ENCODE assay signal across 1 cellular context in the genomic region with DNA sequence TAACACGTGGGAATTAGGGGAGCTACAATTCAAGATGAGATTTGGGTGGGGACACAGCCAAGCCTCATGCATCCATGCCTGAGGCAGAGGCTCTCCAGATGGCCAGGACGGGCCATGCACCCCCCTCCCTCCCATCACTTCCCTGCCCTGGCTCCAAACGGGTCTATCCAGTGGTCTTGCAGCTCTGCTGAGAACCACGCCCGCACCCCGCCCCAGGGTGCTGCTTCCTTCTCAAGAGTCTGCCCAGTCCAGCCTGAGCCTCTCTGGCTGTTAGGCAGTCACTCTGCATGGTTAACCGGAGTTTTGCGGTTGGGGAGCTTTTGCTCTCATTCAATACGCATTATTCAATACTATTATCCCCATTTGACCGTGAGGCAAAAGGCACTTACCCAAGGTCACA.
TF ChIP-seq lines count a peak whose summit lies in the region.

No MANE protein-coding gene starts in this region.

TF ChIP-seq in HepG2, 621 proteins besides CTCF, POLR2A, EP300 and RAD21 (continued from another document):
- TF ChIP-seq, protein P1, sequence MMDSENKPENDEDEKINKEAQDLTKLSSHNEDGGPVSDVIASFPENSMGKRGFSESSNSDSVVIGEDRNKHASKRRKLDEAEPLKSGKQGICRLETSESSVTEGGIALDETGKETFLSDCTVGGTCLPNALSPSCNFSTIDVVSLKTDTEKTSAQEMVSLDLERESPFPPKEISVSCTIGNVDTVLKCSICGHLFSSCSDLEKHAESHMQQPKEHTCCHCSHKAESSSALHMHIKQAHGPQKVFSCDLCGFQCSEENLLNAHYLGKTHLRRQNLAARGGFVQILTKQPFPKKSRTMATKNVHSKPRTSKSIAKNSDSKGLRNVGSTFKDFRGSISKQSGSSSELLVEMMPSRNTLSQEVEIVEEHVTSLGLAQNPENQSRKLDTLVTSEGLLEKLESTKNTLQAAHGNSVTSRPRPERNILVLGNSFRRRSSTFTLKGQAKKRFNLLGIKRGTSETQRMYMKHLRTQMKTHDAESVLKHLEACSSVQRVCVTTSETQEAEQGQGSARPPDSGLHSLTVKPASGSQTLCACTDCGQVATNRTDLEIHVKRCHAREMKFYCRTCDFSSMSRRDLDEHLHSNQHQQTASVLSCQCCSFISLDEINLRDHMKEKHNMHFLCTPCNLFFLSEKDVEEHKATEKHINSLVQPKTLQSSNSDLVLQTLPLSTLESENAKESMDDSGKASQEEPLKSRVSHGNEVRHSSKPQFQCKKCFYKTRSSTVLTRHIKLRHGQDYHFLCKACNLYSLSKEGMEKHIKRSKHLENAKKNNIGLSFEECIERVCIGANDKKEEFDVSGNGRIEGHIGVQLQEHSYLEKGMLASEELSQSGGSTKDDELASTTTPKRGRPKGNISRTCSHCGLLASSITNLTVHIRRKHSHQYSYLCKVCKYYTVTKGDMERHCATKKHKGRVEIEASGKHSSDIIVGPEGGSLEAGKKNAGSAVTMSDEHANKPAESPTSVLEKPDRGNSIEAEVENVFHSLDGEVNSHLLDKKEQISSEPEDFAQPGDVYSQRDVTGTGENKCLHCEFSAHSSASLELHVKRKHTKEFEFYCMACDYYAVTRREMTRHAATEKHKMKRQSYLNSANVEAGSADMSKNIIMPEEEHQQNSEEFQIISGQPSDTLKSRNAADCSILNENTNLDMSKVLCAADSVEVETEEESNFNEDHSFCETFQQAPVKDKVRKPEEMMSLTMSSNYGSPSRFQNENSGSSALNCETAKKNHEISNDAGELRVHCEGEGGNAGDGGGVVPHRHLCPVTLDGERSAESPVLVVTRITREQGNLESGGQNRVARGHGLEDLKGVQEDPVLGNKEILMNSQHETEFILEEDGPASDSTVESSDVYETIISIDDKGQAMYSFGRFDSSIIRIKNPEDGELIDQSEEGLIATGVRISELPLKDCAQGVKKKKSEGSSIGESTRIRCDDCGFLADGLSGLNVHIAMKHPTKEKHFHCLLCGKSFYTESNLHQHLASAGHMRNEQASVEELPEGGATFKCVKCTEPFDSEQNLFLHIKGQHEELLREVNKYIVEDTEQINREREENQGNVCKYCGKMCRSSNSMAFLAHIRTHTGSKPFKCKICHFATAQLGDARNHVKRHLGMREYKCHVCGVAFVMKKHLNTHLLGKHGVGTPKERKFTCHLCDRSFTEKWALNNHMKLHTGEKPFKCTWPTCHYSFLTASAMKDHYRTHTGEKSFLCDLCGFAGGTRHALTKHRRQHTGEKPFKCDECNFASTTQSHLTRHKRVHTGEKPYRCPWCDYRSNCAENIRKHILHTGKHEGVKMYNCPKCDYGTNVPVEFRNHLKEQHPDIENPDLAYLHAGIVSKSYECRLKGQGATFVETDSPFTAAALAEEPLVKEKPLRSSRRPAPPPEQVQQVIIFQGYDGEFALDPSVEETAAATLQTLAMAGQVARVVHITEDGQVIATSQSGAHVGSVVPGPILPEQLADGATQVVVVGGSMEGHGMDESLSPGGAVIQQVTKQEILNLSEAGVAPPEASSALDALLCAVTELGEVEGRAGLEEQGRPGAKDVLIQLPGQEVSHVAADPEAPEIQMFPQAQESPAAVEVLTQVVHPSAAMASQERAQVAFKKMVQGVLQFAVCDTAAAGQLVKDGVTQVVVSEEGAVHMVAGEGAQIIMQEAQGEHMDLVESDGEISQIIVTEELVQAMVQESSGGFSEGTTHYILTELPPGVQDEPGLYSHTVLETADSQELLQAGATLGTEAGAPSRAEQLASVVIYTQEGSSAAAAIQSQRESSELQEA (CRISPR knock-in tag; IDR thresholded peaks at IDR 0.05; ENCODE audit: not compliant biosample characterization): no peak
- TF ChIP-seq BATF2 (CRISPR knock-in tag; IDR thresholded peaks at IDR 0.05) (no peak), DNMT1 (CRISPR knock-in tag; IDR thresholded peaks at IDR 0.05) (no peak), MXD3 (CRISPR knock-in tag; IDR thresholded peaks at IDR 0.05) (no peak)
